8 cellular contexts compared by ENCODE assay signal in the genomic region with DNA sequence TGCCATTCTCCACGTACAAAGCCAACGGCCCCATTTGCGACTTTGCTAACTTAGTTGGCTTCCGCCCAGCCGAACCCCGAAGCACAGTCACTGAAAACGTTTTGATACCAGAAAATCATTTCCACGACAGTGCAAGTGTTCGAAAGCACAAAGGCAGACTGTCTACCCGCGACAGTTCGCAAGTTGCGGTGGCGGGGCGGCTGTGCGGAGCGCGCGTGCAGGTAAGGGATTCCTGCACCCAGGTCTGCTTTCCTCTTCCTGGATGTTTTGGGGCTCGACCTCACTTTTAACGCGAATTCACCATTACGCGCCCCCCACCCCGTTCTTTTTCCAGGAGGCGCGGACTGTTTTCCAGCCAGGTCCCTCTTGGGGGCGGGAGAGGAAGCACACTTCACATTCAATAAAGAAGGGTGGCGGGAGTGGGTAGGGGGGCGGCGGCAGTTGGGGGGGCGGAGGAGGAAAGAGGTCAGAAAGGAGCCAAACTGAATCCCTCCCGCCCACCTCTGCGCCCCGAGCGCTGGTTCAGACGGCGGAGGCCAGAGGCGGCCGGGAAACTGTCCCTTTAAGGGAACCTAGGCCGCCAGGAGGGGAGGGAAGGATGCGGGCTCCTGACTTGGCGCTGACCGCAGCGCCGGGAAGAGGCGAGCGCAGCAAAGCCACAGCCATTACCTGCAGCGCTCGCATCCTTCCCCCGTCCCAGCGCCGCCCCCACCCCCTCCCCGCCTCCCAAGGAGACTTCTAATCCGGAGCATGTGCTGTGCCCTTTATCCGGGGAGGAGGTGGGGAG.
DNase-seq lines count a peak whose midpoint lies in the region; ATAC-seq and TF ChIP-seq lines count a peak whose summit lies in the region.

No MANE protein-coding gene starts in this region.

- peaks cover 52% of the 10 kb centered on the region for H3K27me3 ChIP-seq in HUES6 (ENCODE audit: control insufficient read depth, insufficient read depth, low read length)
- peaks cover 8% of the 10 kb centered on the region; the same call in 1 of the 2 replicates for H3K27me3 ChIP-seq in SK-N-SH (ENCODE audit: insufficient read depth)
- H3K27me3 ChIP-seq in muscle layer of colon (ENCODE audit: control insufficient read depth in 1 of 2, insufficient read depth in 2 of 2, low read length in 2 of 2): no peaks in the 10 kb centered on the region

- H3K4me1 ChIP-seq in HUES6 (ENCODE audit: control insufficient read depth, insufficient read depth, low read length): peaks cover 30% of the 10 kb centered on the region
- H3K4me1 ChIP-seq in SK-N-SH (ENCODE audit: control insufficient read depth in 1 of 2, insufficient read depth in 2 of 2, low read depth in 1 of 2, low read length in 1 of 2): peaks cover 0 to 21% of the 10 kb centered on the region in 2 experiments; a peak in 2 of 4 replicates
- peaks cover 22% of the 10 kb centered on the region for H3K4me1 ChIP-seq in muscle layer of colon (ENCODE audit: insufficient read depth, low read length)

- no peak for TF ChIP-seq EP300 in SK-N-SH (IDR thresholded peaks at IDR 0.05; ENCODE audit: borderline replicate concordance in 1 of 2, low read depth in 1 of 2, low read length in 1 of 2)

- H3K36me3 ChIP-seq in HUES6 (ENCODE audit: control insufficient read depth, insufficient read depth, low read length): no peaks in the 10 kb centered on the region
- no peaks in the 10 kb centered on the region for H3K36me3 ChIP-seq in SK-N-SH (replicated peaks in 1 of 2; ENCODE audit: control insufficient read depth in 1 of 2, insufficient read depth in 2 of 2, low read length in 1 of 2)
- no peaks in the 10 kb centered on the region for H3K36me3 ChIP-seq in muscle layer of colon (ENCODE audit: insufficient read depth, low read length)

- peak; percentile 26; the same call in 1 of the 2 replicates for TF ChIP-seq CTCF in SK-N-SH (IDR thresholded peaks at IDR 0.05)

- peaks cover 13% of the 10 kb centered on the region for H3K4me1 Mint-ChIP-seq in activated CD4-positive, alpha-beta memory T cell treated with anti-CD3 and anti-CD28 coated beads, Interleukin-2, amount 10 ng/mL, durations not matched to agents 7 days and 5 days

- TF ChIP-seq RAD21 in SK-N-SH (IDR thresholded peaks at IDR 0.05; ENCODE audit: low read length): no peak

- no peak for ATAC-seq in HG03135 (IDR thresholded peaks at IDR 0.05; ENCODE audit: unreplicated experiment)

- CTCF ChIA-PET in SK-N-SH (lab: Yijun Ruan, JAX): interaction anchor here (1.0 to 2.3 kb wide), 9 partner anchors 10 to 272 kb away, joined by 3 to 13 read pairs (median 6); a partner anchor contains a TSS
- CTCF ChIA-PET in activated CD4-positive, alpha-beta memory T cell treated with anti-CD3 and anti-CD28 coated beads, Interleukin-2, amount 10 ng/mL, durations not matched to agents 7 days and 5 days (lab: Charles Lee): no interaction called here

- H3K4me3 Mint-ChIP-seq in activated CD4-positive, alpha-beta memory T cell treated with anti-CD3 and anti-CD28 coated beads, Interleukin-2, amount 10 ng/mL, durations not matched to agents 7 days and 5 days: no peak overlapping the region

- H3K27ac ChIP-seq in HUES6 (ENCODE audit: low read depth, low read length) (no peak overlapping the region), SK-N-SH (ENCODE audit: low read depth in 2 of 2, low read length in 1 of 2) (peak overlapping the region in 1 of 2 experiments; percentile 97; a peak in 3 of 4 replicates), muscle layer of colon (ENCODE audit: low read depth, low read length) (peak overlapping the region; percentile 52)

- peaks cover 7% of the 10 kb centered on the region for H3K36me3 Mint-ChIP-seq in activated CD4-positive, alpha-beta memory T cell treated with anti-CD3 and anti-CD28 coated beads, Interleukin-2, amount 10 ng/mL, durations not matched to agents 7 days and 5 days (ENCODE audit: low read depth)

- WGBS in SK-N-SH (ENCODE audit: low lambda C conversion rate): 1% methylated on average over 30 of the region's 56 CpGs

- peaks cover 69% of the 10 kb centered on the region for H3K27me3 Mint-ChIP-seq in activated CD4-positive, alpha-beta memory T cell treated with anti-CD3 and anti-CD28 coated beads, Interleukin-2, amount 10 ng/mL, durations not matched to agents 7 days and 5 days

- H3K9me3 ChIP-seq in HUES6 (ENCODE audit: control insufficient read depth, insufficient read depth, low read depth, low read length) (no peaks in the 10 kb centered on the region), SK-N-SH (no peaks in the 10 kb centered on the region), muscle layer of colon (ENCODE audit: low read length) (no peaks in the 10 kb centered on the region)

- DNase-seq in EL: peak; percentile 42
- DNase-seq in SK-N-SH: peak; percentile 81
- peak; percentile 33 for DNase-seq in fibroblast of gingiva (ENCODE audit: low read depth)
- DNase-seq in cortex of kidney (lab: John Stamatoyannopoulos, UW): no peak
- no peak for DNase-seq in activated CD4-positive, alpha-beta memory T cell treated with anti-CD3 and anti-CD28 coated beads, Interleukin-2, amount 10 ng/mL, durations not matched to agents 7 days and 5 days

- no peak overlapping the region for H3K27ac Mint-ChIP-seq in activated CD4-positive, alpha-beta memory T cell treated with anti-CD3 and anti-CD28 coated beads, Interleukin-2, amount 10 ng/mL, durations not matched to agents 7 days and 5 days

- peak overlapping the region; percentile 86 for H2AFZ ChIP-seq in SK-N-SH (ENCODE audit: low read depth)

- no peaks in the 10 kb centered on the region for H3K9me2 ChIP-seq in SK-N-SH

- H3K79me2 ChIP-seq in SK-N-SH (ENCODE audit: insufficient read depth): no peaks in the 10 kb centered on the region

- peak overlapping the region; percentile 70 for H3K9ac ChIP-seq in HUES6 (ENCODE audit: low read length)
- H3K9ac ChIP-seq in SK-N-SH: peak overlapping the region; percentile 53; the same call in 1 of the 2 replicates
- peak overlapping the region; percentile 22 for H3K9ac ChIP-seq in muscle layer of colon (ENCODE audit: low read length)

- no peaks in the 10 kb centered on the region for H3K9me3 Mint-ChIP-seq in activated CD4-positive, alpha-beta memory T cell treated with anti-CD3 and anti-CD28 coated beads, Interleukin-2, amount 10 ng/mL, durations not matched to agents 7 days and 5 days

- no peaks in the 10 kb centered on the region for H4K20me1 ChIP-seq in SK-N-SH (ENCODE audit: insufficient read depth)

- POLR2A ChIA-PET in SK-N-SH (lab: Yijun Ruan, JAX): interaction anchor here (1.0 kb wide), 2 partner anchors 31 to 101 kb away, joined by 3 read pairs; no protein-coding TSS in a partner anchor
- POLR2A ChIA-PET in activated CD4-positive, alpha-beta memory T cell treated with anti-CD3 and anti-CD28 coated beads, Interleukin-2, amount 10 ng/mL, durations not matched to agents 7 days and 5 days (lab: Charles Lee): no interaction called here

- H3K4me3 ChIP-seq in HUES6 (ENCODE audit: low read depth, low read length) (peak overlapping the region; percentile 88), SK-N-SH (ENCODE audit: low read depth in 2 of 2, low read length in 1 of 2) (peak overlapping the region; percentile 75 to 93), muscle layer of colon (ENCODE audit: low read depth in 1 of 2, low read length in 2 of 2) (peak overlapping the region; percentile 55 to 56)

- peaks cover 14% of the 10 kb centered on the region for H3F3A ChIP-seq in SK-N-SH (replicated peaks; ENCODE audit: insufficient read depth)

- peak overlapping the region; percentile 85 for H3K4me2 ChIP-seq in SK-N-SH

TF ChIP-seq in SK-N-SH, 30 proteins besides CTCF, POLR2A, EP300 and RAD21:
- TF ChIP-seq TCF12 (IDR thresholded peaks at IDR 0.05) (0 out of 2 replicates have a peak, but pooled peaks have one; percentile 2), FOXJ3 (CRISPR knock-in tag; IDR thresholded peaks at IDR 0.05) (no peak), CHD2 (IDR thresholded peaks at IDR 0.05; ENCODE audit: low read length, partially characterized antibody) (peak; percentile 6), GATA2 (CRISPR knock-in tag; IDR thresholded peaks at IDR 0.05) (0 out of 2 replicates have a peak, but pooled peaks have one; percentile 21)
- TF ChIP-seq, protein P1, sequence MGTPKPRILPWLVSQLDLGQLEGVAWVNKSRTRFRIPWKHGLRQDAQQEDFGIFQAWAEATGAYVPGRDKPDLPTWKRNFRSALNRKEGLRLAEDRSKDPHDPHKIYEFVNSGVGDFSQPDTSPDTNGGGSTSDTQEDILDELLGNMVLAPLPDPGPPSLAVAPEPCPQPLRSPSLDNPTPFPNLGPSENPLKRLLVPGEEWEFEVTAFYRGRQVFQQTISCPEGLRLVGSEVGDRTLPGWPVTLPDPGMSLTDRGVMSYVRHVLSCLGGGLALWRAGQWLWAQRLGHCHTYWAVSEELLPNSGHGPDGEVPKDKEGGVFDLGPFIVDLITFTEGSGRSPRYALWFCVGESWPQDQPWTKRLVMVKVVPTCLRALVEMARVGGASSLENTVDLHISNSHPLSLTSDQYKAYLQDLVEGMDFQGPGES (IDR thresholded peaks at IDR 0.05; ENCODE audit: low read depth, low read length): no peak

Comparison
In these comparisons a context has a peak if more than half of its experiments do, and no peak if none do; other contexts are left out.
1. DNase-seq: peak in EL (single experiment), SK-N-SH (single experiment) and fibroblast of gingiva (single experiment); none in cortex of kidney (single experiment) and activated CD4-positive, alpha-beta memory T cell treated with anti-CD3 and anti-CD28 coated beads, Interleukin-2, amount 10 ng/mL, durations not matched to agents 7 days and 5 days (single experiment).
2. Peak in every context shown above with its lines, with median percentiles within 50 percentile points of each other: H3K4me3 ChIP-seq and H3K9ac ChIP-seq.